ENCODE assay signal across 1 cellular context in genomic region chr9:27539479-27540441, GRCh38.
TF ChIP-seq lines count a peak whose summit lies in the region.

No MANE protein-coding gene starts in this region.

TF ChIP-seq in GM12878, 131 proteins besides CTCF, POLR2A, EP300 and RAD21 (continued from another document):
- TF ChIP-seq ZBTB33 (IDR thresholded peaks at IDR 0.05) (no peak), BCLAF1 (IDR thresholded peaks at IDR 0.05) (no peak), CEBPB (IDR thresholded peaks at IDR 0.05; ENCODE audit: borderline replicate concordance in 1 of 2, low read depth in 2 of 2, low read length in 2 of 2) (peak in 1 of 2 experiments; percentile 40; a peak in 1 of 4 replicates), MEF2A (IDR thresholded peaks at IDR 0.05; ENCODE audit: insufficient read depth, low read depth, low read length) (peak; percentile 74), YY1 (IDR thresholded peaks at IDR 0.05; ENCODE audit: low read depth, low read length) (0 out of 2 replicates have a peak, but pooled peaks have one; percentile 13), RUNX3 (IDR thresholded peaks at IDR 0.05; ENCODE audit: low read length) (peak; percentile 34; the same call in 1 of the 2 replicates), LARP7 (IDR thresholded peaks at IDR 0.05) (no peak), CUX1 (IDR thresholded peaks at IDR 0.05; ENCODE audit: insufficient replicate concordance, low read depth, low read length) (no peak), SKIL (IDR thresholded peaks at IDR 0.05; ENCODE audit: low read depth, poor library complexity, severe bottlenecking) (peak; percentile 47), ATF7 (IDR thresholded peaks at IDR 0.05; ENCODE audit: low read depth) (0 out of 2 replicates have a peak, but pooled peaks have one; percentile 18), CREB1 (IDR thresholded peaks at IDR 0.05; ENCODE audit: low read depth) (0 out of 2 replicates have a peak, but pooled peaks have one; percentile 31), NR2F1 (conservative IDR thresholded peaks at IDR 0.05) (peak; percentile 82; the same call in 1 of the 2 replicates), ASH2L (IDR thresholded peaks at IDR 0.05; ENCODE audit: borderline replicate concordance, low read depth) (no peak), MEF2B (IDR thresholded peaks at IDR 0.05; ENCODE audit: partially characterized antibody, poor library complexity, severe bottlenecking) (peak; percentile 31), RELB (IDR thresholded peaks at IDR 0.05; ENCODE audit: low read depth) (peak; percentile 47; the same call in 1 of the 2 replicates), IKZF2 (IDR thresholded peaks at IDR 0.05) (0 out of 4 replicates have a peak, but pooled peaks of 1 of the 2 experiments have one; percentile 6), ZNF384 (IDR thresholded peaks at IDR 0.05; ENCODE audit: borderline replicate concordance, low read depth, low read length) (peak; percentile 69; the same call in 1 of the 2 replicates), NFIC (IDR thresholded peaks at IDR 0.05; ENCODE audit: low read depth, low read length) (peak; percentile 28; the same call in 1 of the 2 replicates)
